ENCODE assay signal across 23 cellular contexts in the genomic region with DNA sequence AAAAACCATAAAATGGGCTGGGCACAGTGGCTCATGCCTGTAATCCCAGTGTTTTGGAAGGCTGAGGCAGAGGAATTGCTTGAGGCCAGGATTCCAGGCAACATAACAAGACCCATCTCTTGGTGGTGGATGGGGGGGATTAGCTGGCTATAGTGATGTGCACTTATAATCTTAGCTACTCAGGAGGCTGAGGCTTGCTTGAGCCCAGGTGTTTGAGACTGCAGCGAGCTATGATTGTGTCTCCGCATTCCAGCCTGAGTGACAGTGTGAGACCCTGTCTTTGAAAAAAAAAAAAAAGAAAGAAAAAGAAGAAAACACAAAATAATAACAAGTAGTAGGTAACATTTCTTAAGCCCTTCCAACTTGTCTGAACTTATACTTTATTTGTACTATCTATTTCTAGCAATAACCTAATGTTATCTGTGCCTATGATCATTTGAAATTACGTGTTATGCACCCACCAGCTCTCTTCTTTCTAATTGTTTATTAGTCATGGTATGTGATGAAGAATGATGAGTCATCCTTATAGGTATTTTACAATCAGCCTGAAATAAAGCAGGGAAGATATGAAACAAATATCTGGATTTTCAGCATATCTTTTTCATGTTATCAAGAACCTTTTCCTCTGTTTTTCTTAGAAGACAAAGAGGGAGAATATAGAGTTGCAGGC.
DNase-seq lines count a peak whose midpoint lies in the region; ATAC-seq and TF ChIP-seq lines count a peak whose summit lies in the region.
"Had no signal": no experiment of that assay in that cellular context is flagged by ENCODE, and none has a peak within 500 bp of the region (broad histone marks: within the 10 kb centered on the region; RNA-seq: fewer than 3 reads in every experiment).

No MANE protein-coding gene starts in this region.

- 88% methylated on average over 3 of the region's 3 CpGs for WGBS in thymus

- POLR2A ChIA-PET in RWPE1 (lab: Yijun Ruan, JAX; ENCODE audit: low non-redundant PET), result no interaction called here
- POLR2A ChIA-PET in CD8-positive, alpha-beta T cell (lab: Charles Lee), result no interaction called here

- H3K36me3 Mint-ChIP-seq in CD8-positive, alpha-beta T cell, result no peaks in the 10 kb centered on the region
- H3K36me3 Mint-ChIP-seq: activated naive CD4-positive, alpha-beta T cell treated with anti-CD3 and anti-CD28 coated beads, Interleukin-2, amount 50 U/mL, for 72 hours had no signal

- no peak for TF ChIP-seq CTCF in RWPE1 (conservative IDR thresholded peaks at IDR 0.05; ENCODE audit: low read depth)
- TF ChIP-seq CTCF in epithelial cell of esophagus (IDR thresholded peaks at IDR 0.05; ENCODE audit: insufficient read depth, low read depth, low read length, missing control alignments), result no peak
- no peak for TF ChIP-seq CTCF in CD8-positive, alpha-beta T cell (IDR thresholded peaks at IDR 0.05)

- no peak overlapping the region for H3K4me3 ChIP-seq in epithelial cell of esophagus (ENCODE audit: low read length)
- H3K4me3 ChIP-seq in thymus (ENCODE audit: low read length), result no peak overlapping the region
- no peak overlapping the region for H3K4me3 ChIP-seq in CD8-positive, alpha-beta T cell (ENCODE audit: low read depth, low read length)
- H3K4me3 ChIP-seq: hepatocyte, upper lobe of right lung had no signal

- no peak overlapping the region for H3K27ac ChIP-seq in RWPE1
- peak overlapping the region; percentile 12 for H3K27ac ChIP-seq in thymus (ENCODE audit: low read depth)
- H3K27ac ChIP-seq in CD8-positive, alpha-beta T cell (ENCODE audit: low read depth, low read length), result no peak overlapping the region
- H3K27ac ChIP-seq: C4-2B, hepatocyte, neutrophil, upper lobe of right lung, WERI-Rb-1 had no signal

- H3K27me3 ChIP-seq in thymus (ENCODE audit: control insufficient read depth, insufficient read depth), result no peaks in the 10 kb centered on the region
- no peaks in the 10 kb centered on the region for H3K27me3 ChIP-seq in CD8-positive, alpha-beta T cell (ENCODE audit: insufficient read depth, low read length)
- H3K27me3 ChIP-seq: hepatocyte, neutrophil, upper lobe of right lung had no signal

- ATAC-seq in HG03432 (IDR thresholded peaks at IDR 0.05; ENCODE audit: unreplicated experiment), result no peak
- ATAC-seq in CD8-positive, alpha-beta T cell, result no peak
- ATAC-seq: activated naive CD4-positive, alpha-beta T cell treated with anti-CD3 and anti-CD28 coated beads, Interleukin-2, amount 50 U/mL, for 72 hours; right cardiac atrium; stimulated activated naive CD8-positive, alpha-beta T cell treated with anti-CD3 and anti-CD28 coated beads, Interleukin-15, amount 100 ng/mL, for 72 hours; upper lobe of right lung had no signal

- no peaks in the 10 kb centered on the region for H3K27me3 Mint-ChIP-seq in CD8-positive, alpha-beta T cell (ENCODE audit: low read depth)
- H3K27me3 Mint-ChIP-seq: activated CD4-positive, alpha-beta memory T cell treated with anti-CD3 and anti-CD28 coated beads, Interleukin-2, amount 10 ng/mL, durations not matched to agents 7 days and 5 days; activated T-cell treated with anti-CD3 and anti-CD28 coated beads, Interleukin-2, amount 50 U/mL, for 24 hours; stimulated activated naive CD8-positive, alpha-beta T cell treated with anti-CD3 and anti-CD28 coated beads, Interleukin-15, amount 100 ng/mL, for 72 hours had no signal

- H3K4me1 ChIP-seq in thymus (ENCODE audit: control insufficient read depth, insufficient read depth, low read length), result no peaks in the 10 kb centered on the region
- H3K4me1 ChIP-seq in CD8-positive, alpha-beta T cell (ENCODE audit: insufficient read depth, low read length), result no peaks in the 10 kb centered on the region
- H3K4me1 ChIP-seq: upper lobe of right lung had no signal

- H3K4me1 Mint-ChIP-seq in CD8-positive, alpha-beta T cell (ENCODE audit: low read depth), result no peaks in the 10 kb centered on the region
- H3K4me1 Mint-ChIP-seq: activated CD4-positive, alpha-beta memory T cell treated with anti-CD3 and anti-CD28 coated beads, Interleukin-2, amount 10 ng/mL, durations not matched to agents 7 days and 5 days; stimulated activated naive CD8-positive, alpha-beta T cell treated with anti-CD3 and anti-CD28 coated beads, Interleukin-15, amount 100 ng/mL, for 72 hours had no signal

- peaks cover 3% of the 10 kb centered on the region for H3K9me3 Mint-ChIP-seq in CD8-positive, alpha-beta T cell
- H3K9me3 Mint-ChIP-seq: activated CD4-positive, alpha-beta memory T cell treated with anti-CD3 and anti-CD28 coated beads, Interleukin-2, amount 10 ng/mL, durations not matched to agents 7 days and 5 days; activated T-cell treated with anti-CD3 and anti-CD28 coated beads, Interleukin-2, amount 50 U/mL, for 24 hours; stimulated activated naive CD8-positive, alpha-beta T cell treated with anti-CD3 and anti-CD28 coated beads, Interleukin-15, amount 100 ng/mL, for 72 hours had no signal

- DNase-seq in NCI-H82 (lab: John Stamatoyannopoulos, UW) (peak; percentile 62), NCI-H82 treated with DMSO at 0.1 percent for 48 hours (lab: John Stamatoyannopoulos, UW; ENCODE audit: unreplicated experiment) (no peak), RWPE1 (ENCODE audit: low spot score) (peak; percentile 74), epithelial cell of esophagus (ENCODE audit: low read depth) (peak; percentile 67), Ammon's horn (ENCODE audit: low spot score) (no peak)
- DNase-seq in CD8-positive, alpha-beta T cell, result no peak
- DNase-seq: activated CD4-positive, alpha-beta memory T cell treated with anti-CD3 and anti-CD28 coated beads, Interleukin-2, amount 10 ng/mL, durations not matched to agents 7 days and 5 days; activated T-cell treated with anti-CD3 and anti-CD28 coated beads, Interleukin-2, amount 50 U/mL, for 24 hours; DMS79 treated with DMSO at 0.1 percent for 48 hours; MV-4-11; NCI-H1930; NCI-H524 treated with DMSO at 0.1 percent for 48 hours; right cardiac atrium; RPMI8226; stimulated activated naive CD8-positive, alpha-beta T cell treated with anti-CD3 and anti-CD28 coated beads, Interleukin-15, amount 100 ng/mL, for 72 hours; upper lobe of right lung; WERI-Rb-1 had no signal

- intact Hi-C loops in CD8-positive, alpha-beta T cell (cut with DNase I, micrococcal nuclease), result no loop called here

- CTCF ChIA-PET in RWPE1 (lab: Yijun Ruan, JAX), result interaction anchor here (0.6 to 1.2 kb wide), 2 partner anchors 318 to 1247 kb away, joined by 3 to 4 read pairs; no protein-coding TSS in a partner anchor
- CTCF ChIA-PET in CD8-positive, alpha-beta T cell (lab: Charles Lee), result no interaction called here

- no peaks in the 10 kb centered on the region for H3K36me3 ChIP-seq in thymus (ENCODE audit: control insufficient read depth, insufficient read depth)
- H3K36me3 ChIP-seq in CD8-positive, alpha-beta T cell (ENCODE audit: insufficient read depth, low read length), result no peaks in the 10 kb centered on the region
- H3K36me3 ChIP-seq: neutrophil, upper lobe of right lung, WERI-Rb-1 had no signal

- no peak overlapping the region for H3K27ac Mint-ChIP-seq in CD8-positive, alpha-beta T cell
- H3K27ac Mint-ChIP-seq: activated CD4-positive, alpha-beta memory T cell treated with anti-CD3 and anti-CD28 coated beads, Interleukin-2, amount 10 ng/mL, durations not matched to agents 7 days and 5 days; activated naive CD4-positive, alpha-beta T cell treated with anti-CD3 and anti-CD28 coated beads, Interleukin-2, amount 50 U/mL, for 72 hours; activated T-cell treated with anti-CD3 and anti-CD28 coated beads, Interleukin-2, amount 50 U/mL, for 24 hours; stimulated activated naive CD8-positive, alpha-beta T cell treated with anti-CD3 and anti-CD28 coated beads, Interleukin-15, amount 100 ng/mL, for 72 hours had no signal

- H3K9me3 ChIP-seq in thymus (ENCODE audit: control insufficient read depth), result no peaks in the 10 kb centered on the region
- H3K9me3 ChIP-seq in CD8-positive, alpha-beta T cell (ENCODE audit: low read length), result no peaks in the 10 kb centered on the region
- H3K9me3 ChIP-seq: neutrophil, upper lobe of right lung had no signal

- no peak overlapping the region for H3K4me3 Mint-ChIP-seq in CD8-positive, alpha-beta T cell
- H3K4me3 Mint-ChIP-seq: activated CD4-positive, alpha-beta memory T cell treated with anti-CD3 and anti-CD28 coated beads, Interleukin-2, amount 10 ng/mL, durations not matched to agents 7 days and 5 days; activated T-cell treated with anti-CD3 and anti-CD28 coated beads, Interleukin-2, amount 50 U/mL, for 24 hours; stimulated activated naive CD8-positive, alpha-beta T cell treated with anti-CD3 and anti-CD28 coated beads, Interleukin-15, amount 100 ng/mL, for 72 hours had no signal

Comparison
In these comparisons a context has a peak if more than half of its experiments do, and no peak if none do; other contexts are left out.
1. DNase-seq: peak in NCI-H82 (single experiment), RWPE1 (single experiment) and epithelial cell of esophagus (single experiment); none in NCI-H82 treated with DMSO at 0.1 percent for 48 hours (single experiment), Ammon's horn (single experiment) and CD8-positive, alpha-beta T cell (0 of 7).